In the genomic region with DNA sequence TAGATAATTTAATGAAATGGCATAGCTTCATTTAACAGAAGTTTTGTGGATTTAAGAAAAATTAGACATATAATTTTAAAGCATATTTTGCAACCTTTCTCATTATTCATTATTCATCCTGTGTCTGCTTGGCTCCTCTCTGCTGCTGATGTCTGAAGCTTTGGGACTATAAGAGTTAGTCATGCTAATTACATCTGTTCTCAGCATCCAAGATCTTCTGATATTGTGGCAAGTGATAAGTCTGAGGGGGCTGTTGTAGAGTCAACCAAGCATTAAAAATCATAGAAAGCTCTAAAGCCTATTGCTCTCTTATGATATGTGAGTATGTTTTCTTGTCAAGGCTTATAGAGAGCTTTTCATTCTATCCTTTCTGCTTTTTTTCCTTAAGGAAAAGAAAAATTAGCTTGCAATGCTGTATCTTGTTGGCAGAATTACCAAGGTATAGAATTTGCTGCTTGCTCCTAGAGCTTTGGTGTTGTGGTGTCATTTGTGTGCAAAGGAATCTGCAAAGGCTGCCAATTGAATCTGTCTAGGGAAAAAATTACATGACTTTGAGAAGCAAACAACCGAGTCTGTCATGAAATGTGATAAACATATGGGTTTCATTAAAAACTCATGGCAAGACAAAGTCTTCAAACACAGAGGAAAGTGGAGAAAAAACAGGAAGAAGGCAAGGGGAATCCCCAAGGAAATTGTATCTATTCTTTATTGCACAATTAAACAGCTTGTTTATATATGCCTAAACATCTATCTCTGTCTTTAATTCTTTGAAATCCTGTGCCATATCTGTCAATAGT, we compare ENCODE assay signal across 14 cellular contexts.
DNase-seq lines count a peak whose midpoint lies in the region; ATAC-seq, FAIRE-seq and TF ChIP-seq lines count a peak whose summit lies in the region.
"Had no signal": no experiment of that assay in that cellular context is flagged by ENCODE, and none has a peak within 500 bp of the region (broad histone marks: within the 10 kb centered on the region; RNA-seq: fewer than 3 reads in every experiment).

No MANE protein-coding gene starts in this region.

- H3K4me1 ChIP-seq in heart right ventricle (peaks cover 0 to 13% (median 9%) of the 10 kb centered on the region in 9 donors), right cardiac atrium (ENCODE audit: control insufficient read depth, insufficient read depth, low read length) (no peaks in the 10 kb centered on the region), astrocyte (ENCODE audit: insufficient read depth, low read length) (no peaks in the 10 kb centered on the region), hepatocyte (ENCODE audit: insufficient read depth) (peaks cover 22% of the 10 kb centered on the region)

- H3K4me2 ChIP-seq in astrocyte (ENCODE audit: low read length) (no peak overlapping the region), hepatocyte (peak overlapping the region; percentile 44)

- no peak for FAIRE-seq in astrocyte (lab: Jason Lieb, UNC)
- FAIRE-seq: GM18507 had no signal

- H4K20me1 ChIP-seq in astrocyte (ENCODE audit: insufficient read depth, low read length): no peaks in the 10 kb centered on the region
- H4K20me1 ChIP-seq in hepatocyte (ENCODE audit: insufficient read depth, poor library complexity, severe bottlenecking): no peaks in the 10 kb centered on the region

- no peak overlapping the region for H2AFZ ChIP-seq in astrocyte (ENCODE audit: low read depth, low read length)
- H2AFZ ChIP-seq in hepatocyte: no peak overlapping the region

- WGBS in heart right ventricle, 2 donors: 25 to 41% methylated on average over 1 of the region's 1 CpG
- WGBS in right cardiac atrium: 20% methylated on average over 1 of the region's 1 CpG
- WGBS in hepatocyte (ENCODE audit: low lambda C conversion rate, missing lambda C conversion rate): 38% methylated on average over 1 of the region's 1 CpG

- no peak overlapping the region for H3K9ac ChIP-seq in astrocyte (ENCODE audit: low read length)

- DNase-seq in heart right ventricle: no peak
- DNase-seq in right cardiac atrium: no peak
- DNase-seq in astrocyte (ENCODE audit: low read depth): peak; percentile 33
- no peak for DNase-seq in hepatocyte (ENCODE audit: low spot score)
- no peak for DNase-seq in MG63
- DNase-seq in NCI-H2227 treated with DMSO at 0.1 percent for 48 hours (lab: John Stamatoyannopoulos, UW): no peak
- no peak for DNase-seq in T1000 (lab: John Stamatoyannopoulos, UW)
- DNase-seq in RPMI8226: no peak
- DNase-seq: ACHN, amygdala, endodermal cell, Kasumi-1 had no signal

- no peak overlapping the region for H3K27ac Mint-ChIP-seq in astrocyte (ENCODE audit: unreplicated experiment)
- H3K27ac Mint-ChIP-seq: endodermal cell had no signal

- H3K79me2 ChIP-seq in astrocyte (ENCODE audit: insufficient read depth, low read length) (no peaks in the 10 kb centered on the region), hepatocyte (no peaks in the 10 kb centered on the region)

- H3K27me3 ChIP-seq in heart right ventricle (peaks cover 0 to 7% (median 0%) of the 10 kb centered on the region in 7 donors), right cardiac atrium (ENCODE audit: control insufficient read depth, insufficient read depth) (no peaks in the 10 kb centered on the region), astrocyte (ENCODE audit: insufficient read depth, low read length) (no peaks in the 10 kb centered on the region), hepatocyte (no peaks in the 10 kb centered on the region), MG63 (no peaks in the 10 kb centered on the region)

- no peak overlapping the region for H3K4me3 Mint-ChIP-seq in astrocyte (ENCODE audit: unreplicated experiment)
- H3K4me3 Mint-ChIP-seq: endodermal cell had no signal

- H3K27me3 Mint-ChIP-seq in astrocyte (ENCODE audit: low read depth, unreplicated experiment): no peaks in the 10 kb centered on the region

- no peak overlapping the region for H3K4me3 ChIP-seq in heart right ventricle
- H3K4me3 ChIP-seq in right cardiac atrium (ENCODE audit: low read length): no peak overlapping the region
- H3K4me3 ChIP-seq in astrocyte (ENCODE audit: insufficient read depth, low read depth, low read length): no peak overlapping the region
- no peak overlapping the region for H3K4me3 ChIP-seq in hepatocyte
- no peak overlapping the region for H3K4me3 ChIP-seq in MG63

- intact Hi-C loops in heart right ventricle (cut with DNase I) (loop anchor here in 4 of 10 donors (5.0 to 10.0 kb wide), 5 partner anchors 1106 to 1304 kb away; no protein-coding TSS in a partner anchor), right cardiac atrium (cut with DNase I) (loop anchor here in 1 of 4 donors (10.0 kb wide), 1 partner anchor 1154 kb away; no protein-coding TSS in a partner anchor)

- TF ChIP-seq CTCF in heart right ventricle (IDR thresholded peaks at IDR 0.05) (no peak), astrocyte (IDR thresholded peaks at IDR 0.05; ENCODE audit: insufficient read depth, low read depth, low read length) (no peak), hepatocyte (IDR thresholded peaks at IDR 0.05; ENCODE audit: poor library complexity) (no peak)

- H3K4me1 Mint-ChIP-seq in astrocyte (ENCODE audit: low read depth, unreplicated experiment): no peaks in the 10 kb centered on the region

- peak in 6 of 8 donors; percentile 15 to 49 (median 33) for ATAC-seq in heart right ventricle
- no peak for ATAC-seq in right cardiac atrium

- no peaks in the 10 kb centered on the region for H3K36me3 Mint-ChIP-seq in astrocyte (ENCODE audit: low read depth, unreplicated experiment)

- H3K9me2 ChIP-seq in hepatocyte (replicated peaks; ENCODE audit: insufficient read depth): no peaks in the 10 kb centered on the region

- H3K9me3 ChIP-seq in heart right ventricle (no peaks in the 10 kb centered on the region), right cardiac atrium (ENCODE audit: control insufficient read depth, low read length) (no peaks in the 10 kb centered on the region), astrocyte (ENCODE audit: insufficient read depth, low read depth, low read length) (no peaks in the 10 kb centered on the region), hepatocyte (ENCODE audit: low read depth) (no peaks in the 10 kb centered on the region), MG63 (no peaks in the 10 kb centered on the region)

- no peaks in the 10 kb centered on the region for H3K9me3 Mint-ChIP-seq in astrocyte (ENCODE audit: unreplicated experiment)
- H3K9me3 Mint-ChIP-seq: endodermal cell had no signal

- peak overlapping the region in 1 of 10 donors; percentile 32 for H3K27ac ChIP-seq in heart right ventricle
- no peak overlapping the region for H3K27ac ChIP-seq in right cardiac atrium (ENCODE audit: low read length)
- H3K27ac ChIP-seq in astrocyte (ENCODE audit: low read depth, low read length): no peak overlapping the region
- peak overlapping the region; percentile 45 for H3K27ac ChIP-seq in hepatocyte
- H3K27ac ChIP-seq: RWPE1 had no signal

- H3K36me3 ChIP-seq in heart right ventricle (no peaks in the 10 kb centered on the region), astrocyte (ENCODE audit: insufficient read depth, low read length) (no peaks in the 10 kb centered on the region), hepatocyte (replicated peaks; ENCODE audit: insufficient read depth, low read depth) (no peaks in the 10 kb centered on the region), MG63 (no peaks in the 10 kb centered on the region)

Comparison
In these comparisons a context has a peak if more than half of its experiments do, and no peak if none do; other contexts are left out.
1. ATAC-seq: peak in heart right ventricle (6 of 8); none in right cardiac atrium (0 of 2).